ENCODE assay signal across 33 cellular contexts in the genomic region with DNA sequence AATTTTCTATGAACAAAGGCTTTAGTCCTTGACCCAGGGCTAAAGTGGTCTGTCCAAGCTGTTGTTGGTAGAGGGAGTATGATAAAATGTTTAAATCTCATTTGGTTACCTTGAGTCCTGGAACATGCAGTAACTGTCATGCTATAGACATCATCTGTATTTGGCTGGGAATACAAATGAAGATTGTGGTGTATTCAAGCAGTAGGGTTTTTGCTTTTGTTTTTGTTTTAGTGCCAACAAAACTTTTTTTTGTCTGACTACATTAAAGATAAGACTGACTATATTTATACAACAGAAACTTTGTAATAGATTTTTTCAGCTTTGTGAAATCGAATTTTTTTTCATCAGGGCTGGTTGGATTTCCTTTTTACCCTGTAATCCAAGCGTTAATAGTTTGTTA.
"Had no signal": no experiment of that assay in that cellular context is flagged by ENCODE, and none has a peak within 500 bp of the region (broad histone marks: within the 10 kb centered on the region; RNA-seq: fewer than 3 reads in every experiment).

No MANE protein-coding gene starts in this region.

- H3K36me3 ChIP-seq: MG63 had no signal

- H3K9me3 ChIP-seq: MG63 had no signal

- H3K4me3 ChIP-seq: MG63 had no signal

- H3K27me3 ChIP-seq: MG63 had no signal

- DNase-seq: Karpas-422, Kasumi-1, MG63, MM.1S, NCI-H1048, NCI-H1092, NCI-H1092 treated with DMSO at 0.1 percent for 48 hours, NCI-H1105, NCI-H1105 treated with DMSO at 0.1 percent for 48 hours, NCI-H1417, NCI-H1417 treated with DMSO at 0.1 percent for 48 hours, NCI-H1436, NCI-H1436 treated with DMSO at 0.1 percent for 48 hours, NCI-H146, NCI-H1694, NCI-H1694 treated with DMSO at 0.1 percent for 48 hours, NCI-H187, NCI-H187 treated with DMSO at 0.1 percent for 48 hours, NCI-H1930, NCI-H2029, NCI-H2029 treated with DMSO at 0.1 percent for 48 hours, NCI-H2081, NCI-H2081 treated with DMSO at 0.1 percent for 48 hours, NCI-H2107, NCI-H2171, NCI-H2171 treated with DMSO at 0.1 percent for 48 hours, NCI-H2227 treated with DMSO at 0.1 percent for 48 hours, NCI-H226, NCI-H345, NCI-H446, NCI-H446 treated with DMSO at 0.1 percent for 48 hours, NCI-H510A, NCI-H510A treated with DMSO at 0.1 percent for 48 hours had no signal
